In genomic region chr1:16559688-16560087, GRCh38 we compare ENCODE assay signal across 2 cellular contexts. TPM values are rescaled to one million over a fixed set of nuclear protein-coding genes. Genes with fewer than 3 reads are reported as not detected.
"Had no signal": no experiment of that assay in that cellular context is flagged by ENCODE, and none has a peak within 500 bp of the region (broad histone marks: within the 10 kb centered on the region; RNA-seq: fewer than 3 reads in every experiment).

No MANE protein-coding gene starts in this region.

RNA-seq across cellular contexts. Expression of gene RNU1-1, which starts 45.6 kb away (rescaled TPM):
- total RNA-seq: LHCN-M2, M059J had no signal
